21 cellular contexts compared by ENCODE assay signal in the genomic region with DNA sequence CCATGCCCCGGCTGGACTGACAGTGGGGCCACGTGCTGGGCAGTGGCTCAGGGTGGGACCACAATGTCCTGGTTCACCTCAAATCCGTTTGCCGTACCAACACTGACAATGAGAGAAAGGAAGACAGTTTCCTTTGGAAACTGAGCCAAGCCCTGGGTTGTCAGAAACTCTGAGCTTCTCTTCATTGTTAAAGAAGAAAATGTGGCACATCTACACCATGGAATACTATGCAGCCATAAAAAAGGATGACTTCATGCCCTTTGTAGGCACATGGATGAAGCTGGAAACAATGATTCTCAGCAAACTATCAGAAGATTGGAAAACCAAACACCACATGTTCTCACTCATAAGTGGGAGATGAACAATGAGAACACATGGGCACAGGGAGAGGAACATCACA. TPM values are rescaled to one million over a fixed set of nuclear protein-coding genes. Genes with fewer than 3 reads are reported as not detected.
"Had no signal": no experiment of that assay in that cellular context is flagged by ENCODE, and none has a peak within 500 bp of the region (broad histone marks: within the 10 kb centered on the region; RNA-seq: fewer than 3 reads in every experiment).

No MANE protein-coding gene starts in this region.

RNA-seq across cellular contexts. Expression of gene RFPL4A, which starts 2.1 kb away (rescaled TPM):
- total RNA-seq: activated naive CD4-positive, alpha-beta T cell treated with anti-CD3 and anti-CD28 coated beads for 36 hours; activated naive CD4-positive, alpha-beta T cell treated with anti-CD3 and anti-CD28 coated beads, Interleukin-2, amount 50 U/mL, for 72 hours; activated naive CD8-positive, alpha-beta T cell treated with anti-CD3 and anti-CD28 coated beads for 36 hours; activated naive CD8-positive, alpha-beta T cell treated with anti-CD3 and anti-CD28 coated beads, Interleukin-2, amount 10 ng/mL, durations not matched to agents 7 days and 5 days; activated T-cell treated with anti-CD3 and anti-CD28 coated beads, Interleukin-2, amount 50 U/mL, for 4 hours; activated T-cell treated with anti-CD3 and anti-CD28 coated beads, Interleukin-2, amount 50 U/mL, for 72 hours; activated T-helper 1 cell treated with anti-CD3 and anti-CD28 coated beads, Interleukin-12 subunit alpha, Interleukin-12 subunit beta, Interleukin-2, Interleukin-4 antibody, amounts not matched to agents 30 ng/mL and 10 ng/mL and 1 ng/mL, durations not matched to agents 14 hours and 24 hours and 36 hours; activated T-helper 17 cell treated with anti-CD3 and anti-CD28 coated beads, Interleukin-2, amount 50 U/mL, for 72 hours; activated T-helper 2 cell treated with anti-CD3 and anti-CD28 coated beads, Interferon-gamma antibody, Interleukin-2, Interleukin-4, amounts not matched to agents 10 μg/mL and 5 μg/mL and 100 μg/mL, durations not matched to agents 14 hours and 24 hours and 36 hours; aorta; ascending aorta; body of pancreas; breast epithelium; bronchial epithelial cell; cardiac muscle cell; cerebellum; chondrocyte had no signal
- polyA plus RNA-seq: adipose tissue, adrenal gland, aorta, cardiac muscle cell had no signal

RNA-seq across cellular contexts. Expression of gene RFPL4AL1, which starts 12.1 kb away (rescaled TPM):
- total RNA-seq: activated naive CD4-positive, alpha-beta T cell treated with anti-CD3 and anti-CD28 coated beads for 36 hours; activated naive CD4-positive, alpha-beta T cell treated with anti-CD3 and anti-CD28 coated beads, Interleukin-2, amount 50 U/mL, for 72 hours; activated naive CD8-positive, alpha-beta T cell treated with anti-CD3 and anti-CD28 coated beads for 36 hours; activated naive CD8-positive, alpha-beta T cell treated with anti-CD3 and anti-CD28 coated beads, Interleukin-2, amount 10 ng/mL, durations not matched to agents 7 days and 5 days; activated T-cell treated with anti-CD3 and anti-CD28 coated beads, Interleukin-2, amount 50 U/mL, for 4 hours; activated T-cell treated with anti-CD3 and anti-CD28 coated beads, Interleukin-2, amount 50 U/mL, for 72 hours; activated T-helper 1 cell treated with anti-CD3 and anti-CD28 coated beads, Interleukin-12 subunit alpha, Interleukin-12 subunit beta, Interleukin-2, Interleukin-4 antibody, amounts not matched to agents 30 ng/mL and 10 ng/mL and 1 ng/mL, durations not matched to agents 14 hours and 24 hours and 36 hours; activated T-helper 17 cell treated with anti-CD3 and anti-CD28 coated beads, Interleukin-2, amount 50 U/mL, for 72 hours; activated T-helper 2 cell treated with anti-CD3 and anti-CD28 coated beads, Interferon-gamma antibody, Interleukin-2, Interleukin-4, amounts not matched to agents 10 μg/mL and 5 μg/mL and 100 μg/mL, durations not matched to agents 14 hours and 24 hours and 36 hours; adrenal gland; aorta; ascending aorta; astrocyte; breast epithelium; bronchial epithelial cell; cardiac muscle cell; cerebellum; chondrocyte had no signal
- polyA plus RNA-seq: adipose tissue, adrenal gland, aorta, cardiac muscle cell had no signal

RNA-seq across cellular contexts. Expression of gene NLRP9, which starts 18.6 kb away (rescaled TPM):
- total RNA-seq: activated naive CD4-positive, alpha-beta T cell treated with anti-CD3 and anti-CD28 coated beads for 36 hours; activated naive CD8-positive, alpha-beta T cell treated with anti-CD3 and anti-CD28 coated beads for 36 hours; activated naive CD8-positive, alpha-beta T cell treated with anti-CD3 and anti-CD28 coated beads, Interleukin-2, amount 10 ng/mL, durations not matched to agents 7 days and 5 days; activated T-cell treated with anti-CD3 and anti-CD28 coated beads, Interleukin-2, amount 50 U/mL, for 4 hours; activated T-cell treated with anti-CD3 and anti-CD28 coated beads, Interleukin-2, amount 50 U/mL, for 72 hours; activated T-helper 1 cell treated with anti-CD3 and anti-CD28 coated beads, Interleukin-12 subunit alpha, Interleukin-12 subunit beta, Interleukin-2, Interleukin-4 antibody, amounts not matched to agents 30 ng/mL and 10 ng/mL and 1 ng/mL, durations not matched to agents 14 hours and 24 hours and 36 hours; activated T-helper 17 cell treated with anti-CD3 and anti-CD28 coated beads, Interleukin-2, amount 50 U/mL, for 72 hours; activated T-helper 2 cell treated with anti-CD3 and anti-CD28 coated beads, Interferon-gamma antibody, Interleukin-2, Interleukin-4, amounts not matched to agents 10 μg/mL and 5 μg/mL and 100 μg/mL, durations not matched to agents 14 hours and 24 hours and 36 hours; adrenal gland; aorta; ascending aorta; astrocyte; body of pancreas; breast epithelium; bronchial epithelial cell; cardiac muscle cell; cardiac septum; cerebellum; chondrocyte had no signal
- polyA plus RNA-seq: adipose tissue, adrenal gland, aorta, cardiac muscle cell had no signal
